8 cellular contexts compared by ENCODE assay signal in genomic region chr1:23530750-23531651, GRCh38. TPM values are rescaled to one million over a fixed set of nuclear protein-coding genes. Genes with fewer than 3 reads are reported as not detected.
DNase-seq lines count a peak whose midpoint lies in the region; ATAC-seq and TF ChIP-seq lines count a peak whose summit lies in the region.

Gene E2F2 (minus strand): TSS chr1:23531233. CDS start chr1:23530793, 440 bp downstream.

- peak within 1 kb of the TSS; percentile 74 for H2AFZ ChIP-seq in PC-9

- H3K27ac ChIP-seq in BLaER1 treated with 17β-estradiol and CSF1 and Interleukin-3, amounts not matched to agents 10 nM and 100 nM = peak within 1 kb of the TSS; percentile 15 to 99 (median 98); a peak in 21 of 22 replicates
- H3K27ac ChIP-seq in PC-9 (peak within 1 kb of the TSS; percentile 12; the same call in 1 of the 2 replicates), esophagus squamous epithelium (peak within 1 kb of the TSS; percentile 84 to 93 (median 89))

- no TSS peak for BruUV-seq in PC-9 (replicated peaks; lab: Mats Ljungman, UMichigan)

- TF ChIP-seq CTCF in PC-9 (conservative IDR thresholded peaks at IDR 0.05) (no peak; the same call in 1 of the 2 replicates), esophagus squamous epithelium (IDR thresholded peaks at IDR 0.05) (no peak)

- peaks cover 38% of the 10 kb centered on the region; the same call in 1 of the 2 replicates for H3F3A ChIP-seq in PC-9 (ENCODE audit: insufficient read depth, low read depth)

- in situ Hi-C loops in KBM-7 (cut with MboI; ENCODE audit: low pct_unique_long_range_greater_than_20kb, low sequenced_read_pairs) = no loop called here

- 0% methylated on average over 20 to 38 of the region's 88 CpGs for WGBS in esophagus squamous epithelium, 2 donors

- peaks cover 85 to 100% (median 94%) of the 10 kb centered on the region in 10 experiments for H3K4me1 ChIP-seq in BLaER1 treated with 17β-estradiol and CSF1 and Interleukin-3, amounts not matched to agents 10 nM and 100 nM
- H3K4me1 ChIP-seq in PC-9 (replicated peaks; ENCODE audit: insufficient read depth) (peaks cover 70% of the 10 kb centered on the region), esophagus squamous epithelium (peaks cover 60 to 99% (median 75%) of the 10 kb centered on the region in 3 donors)

- POLR2A ChIA-PET in PC-9 (lab: Charles Lee; ENCODE audit: unreplicated experiment) = interaction anchor here (0.5 to 0.6 kb wide), 3 partner anchors 25 to 149 kb away, joined by 3 to 5 read pairs (median 4); no protein-coding TSS in a partner anchor

- DNase-seq in KBM-7 (peak; percentile 96), PC-9 (peak; percentile 70 to 73), esophagus squamous epithelium (lab: John Stamatoyannopoulos, UW) (peak; percentile 45), naive B cell (peak; percentile 73)
- peak; percentile 72 for DNase-seq in activated T-cell treated with anti-CD3 and anti-CD28 coated beads, Interleukin-2, amount 50 U/mL, for 4 hours
- peak; percentile 54 to 80 for DNase-seq in stimulated activated effector memory CD8-positive, alpha-beta T cell treated with anti-CD3 and anti-CD28 coated beads, Interleukin-12 subunit alpha, Interleukin-12 subunit beta, amount 100 ng/mL, for 72 hours (ENCODE audit: low spot score in 2 of 2)

- H3K36me3 Mint-ChIP-seq in activated T-cell treated with anti-CD3 and anti-CD28 coated beads, Interleukin-2, amount 50 U/mL, for 4 hours (ENCODE audit: insufficient read depth) = no peaks in the 10 kb centered on the region
- H3K36me3 Mint-ChIP-seq in naive B cell = no peaks in the 10 kb centered on the region
- H3K36me3 Mint-ChIP-seq in stimulated activated effector memory CD8-positive, alpha-beta T cell treated with anti-CD3 and anti-CD28 coated beads, Interleukin-12 subunit alpha, Interleukin-12 subunit beta, amount 100 ng/mL, for 72 hours = peaks cover 27% of the 10 kb centered on the region

- no peaks in the 10 kb centered on the region for H3K27me3 ChIP-seq in BLaER1 treated with 17β-estradiol and CSF1 and Interleukin-3, amounts not matched to agents 10 nM and 100 nM
- no peaks in the 10 kb centered on the region for H3K27me3 ChIP-seq in PC-9 (ENCODE audit: insufficient read depth, low read depth)
- peaks cover 0 to 8% (median 0%) of the 10 kb centered on the region in 4 donors for H3K27me3 ChIP-seq in esophagus squamous epithelium

- H3K9me2 ChIP-seq in PC-9 (ENCODE audit: insufficient read depth) = no peaks in the 10 kb centered on the region

- peaks cover 0 to 23% (median 10%) of the 10 kb centered on the region in 11 experiments; a peak in 8 of 22 replicates for H4K20me1 ChIP-seq in BLaER1 treated with 17β-estradiol and CSF1 and Interleukin-3, amounts not matched to agents 10 nM and 100 nM
- H4K20me1 ChIP-seq in PC-9 (ENCODE audit: insufficient read depth) = no peaks in the 10 kb centered on the region; the same call in 1 of the 2 replicates

- H3K36me3 ChIP-seq in BLaER1 treated with 17β-estradiol and CSF1 and Interleukin-3, amounts not matched to agents 10 nM and 100 nM = peaks cover 0 to 20% (median 11%) of the 10 kb centered on the region in 11 experiments; a peak in 7 of 22 replicates
- no peaks in the 10 kb centered on the region for H3K36me3 ChIP-seq in PC-9 (ENCODE audit: low read depth)
- no peaks in the 10 kb centered on the region for H3K36me3 ChIP-seq in esophagus squamous epithelium

- peaks cover 78% of the 10 kb centered on the region for H3K4me1 Mint-ChIP-seq in activated T-cell treated with anti-CD3 and anti-CD28 coated beads, Interleukin-2, amount 50 U/mL, for 4 hours (ENCODE audit: low read depth)
- H3K4me1 Mint-ChIP-seq in naive B cell = peaks cover 56 to 78% (median 63%) of the 10 kb centered on the region in 3 donors
- peaks cover 70% of the 10 kb centered on the region for H3K4me1 Mint-ChIP-seq in stimulated activated effector memory CD8-positive, alpha-beta T cell treated with anti-CD3 and anti-CD28 coated beads, Interleukin-12 subunit alpha, Interleukin-12 subunit beta, amount 100 ng/mL, for 72 hours

- peak within 1 kb of the TSS; percentile 96 to 100 (median 98) for H3K4me2 ChIP-seq in BLaER1 treated with 17β-estradiol and CSF1 and Interleukin-3, amounts not matched to agents 10 nM and 100 nM
- H3K4me2 ChIP-seq in PC-9 = peak within 1 kb of the TSS; percentile 82

- CTCF ChIA-PET in PC-9 (lab: Charles Lee) = interaction anchor here (0.7 to 0.9 kb wide), 2 partner anchors 8 to 89 kb away, joined by 3 to 8 read pairs; no protein-coding TSS in a partner anchor

- no peaks in the 10 kb centered on the region for H3K27me3 Mint-ChIP-seq in activated T-cell treated with anti-CD3 and anti-CD28 coated beads, Interleukin-2, amount 50 U/mL, for 4 hours (ENCODE audit: low read depth)
- no peaks in the 10 kb centered on the region for H3K27me3 Mint-ChIP-seq in naive B cell

- intact Hi-C loops in PC-9 (cut with micrococcal nuclease; ENCODE audit: unreplicated experiment) (loop anchor here (2.0 to 10.0 kb wide), 3 partner anchors 78 to 334 kb away; partner anchors contain the start of gene ZNF436), esophagus squamous epithelium (cut with DNase I) (no loop called here)

- H3K79me2 ChIP-seq in PC-9 (ENCODE audit: low read depth) = peaks cover 26% of the 10 kb centered on the region; the same call in 1 of the 2 replicates

- peak within 1 kb of the TSS; percentile 79 to 99 (median 97) for H3K9ac ChIP-seq in BLaER1 treated with 17β-estradiol and CSF1 and Interleukin-3, amounts not matched to agents 10 nM and 100 nM

- ATAC-seq in GM19328 (IDR thresholded peaks at IDR 0.05; ENCODE audit: unreplicated experiment) = peak; percentile 44
- ATAC-seq in activated T-cell treated with anti-CD3 and anti-CD28 coated beads, Interleukin-2, amount 50 U/mL, for 4 hours = peak; percentile 73 to 76
- peak; percentile 91 to 92 for ATAC-seq in naive B cell (ENCODE audit: low read depth in 2 of 2)
- ATAC-seq in stimulated activated effector memory CD8-positive, alpha-beta T cell treated with anti-CD3 and anti-CD28 coated beads, Interleukin-12 subunit alpha, Interleukin-12 subunit beta, amount 100 ng/mL, for 72 hours = peak; percentile 77

- H3K27ac Mint-ChIP-seq in naive B cell = peak within 1 kb of the TSS in 4 of 6 donors; percentile 21 to 67 (median 42)
- H3K27ac Mint-ChIP-seq in stimulated activated effector memory CD8-positive, alpha-beta T cell treated with anti-CD3 and anti-CD28 coated beads, Interleukin-12 subunit alpha, Interleukin-12 subunit beta, amount 100 ng/mL, for 72 hours = peak within 1 kb of the TSS; percentile 92

- peak within 1 kb of the TSS; percentile 84 for H3K4me3 Mint-ChIP-seq in activated T-cell treated with anti-CD3 and anti-CD28 coated beads, Interleukin-2, amount 50 U/mL, for 4 hours
- H3K4me3 Mint-ChIP-seq in naive B cell = peak within 1 kb of the TSS; percentile 70 to 96 (median 88)
- peak within 1 kb of the TSS; percentile 83 for H3K4me3 Mint-ChIP-seq in stimulated activated effector memory CD8-positive, alpha-beta T cell treated with anti-CD3 and anti-CD28 coated beads, Interleukin-12 subunit alpha, Interleukin-12 subunit beta, amount 100 ng/mL, for 72 hours

- H3K9me3 ChIP-seq in BLaER1 treated with 17β-estradiol and CSF1 and Interleukin-3, amounts not matched to agents 10 nM and 100 nM (replicated peaks in 1 of 11) = no peaks in the 10 kb centered on the region
- H3K9me3 ChIP-seq in PC-9 (ENCODE audit: insufficient read depth, low read depth) (no peaks in the 10 kb centered on the region), esophagus squamous epithelium (no peaks in the 10 kb centered on the region)

- H3K9me3 Mint-ChIP-seq in activated T-cell treated with anti-CD3 and anti-CD28 coated beads, Interleukin-2, amount 50 U/mL, for 4 hours = no peaks in the 10 kb centered on the region
- no peaks in the 10 kb centered on the region for H3K9me3 Mint-ChIP-seq in naive B cell
- no peaks in the 10 kb centered on the region for H3K9me3 Mint-ChIP-seq in stimulated activated effector memory CD8-positive, alpha-beta T cell treated with anti-CD3 and anti-CD28 coated beads, Interleukin-12 subunit alpha, Interleukin-12 subunit beta, amount 100 ng/mL, for 72 hours

- peak in 2 of 4 donors; percentile 53 to 68 for TF ChIP-seq POLR2A in esophagus squamous epithelium (IDR thresholded peaks at IDR 0.05)

- peak within 1 kb of the TSS; percentile 62 to 95 (median 88) for H3K4me3 ChIP-seq in BLaER1 treated with 17β-estradiol and CSF1 and Interleukin-3, amounts not matched to agents 10 nM and 100 nM
- peak within 1 kb of the TSS; percentile 65 for H3K4me3 ChIP-seq in PC-9
- peak within 1 kb of the TSS; percentile 45 to 78 (median 65) for H3K4me3 ChIP-seq in esophagus squamous epithelium

RNA-seq across cellular contexts. Expression of gene E2F2, which starts in this region (rescaled TPM):
- total RNA-seq in PC-9 (2021) = 7.6 and 9.0 TPM in 2 replicates
- 1 to 10 TPM; 5.5 to 9.3 (median 7.2) TPM for total RNA-seq in activated T-cell treated with anti-CD3 and anti-CD28 coated beads, Interleukin-2, amount 50 U/mL, for 4 hours
- total RNA-seq in esophagus squamous epithelium = 10 to 100 TPM; 10.1 to 16.9 (median 11.8) TPM
- 1 to 10 TPM in 2 of 6 donors, under 1 TPM in 4; 0.06 to 1.7 (median 0.46) TPM for polyA plus RNA-seq in naive B cell (ENCODE audit: low read depth in 6 of 6)

Comparison
In these comparisons a context has a peak if more than half of its experiments do, and no peak if none do; other contexts are left out.
1. Peak in every context shown above with its lines: DNase-seq, ATAC-seq, H3K4me3 ChIP-seq and H3K27ac ChIP-seq.
2. H3K27ac ChIP-seq: peak in every context shown above with its lines; median percentile 98 in BLaER1 treated with 17β-estradiol and CSF1 and Interleukin-3, amounts not matched to agents 10 nM and 100 nM; 89 in esophagus squamous epithelium; 12 in PC-9.
3. DNase-seq: peak in every context shown above with its lines; median percentile 96 in KBM-7; 73 in naive B cell; 72 in activated T-cell treated with anti-CD3 and anti-CD28 coated beads, Interleukin-2, amount 50 U/mL, for 4 hours; 72 in PC-9; 67 in stimulated activated effector memory CD8-positive, alpha-beta T cell treated with anti-CD3 and anti-CD28 coated beads, Interleukin-12 subunit alpha, Interleukin-12 subunit beta, amount 100 ng/mL, for 72 hours; 45 in esophagus squamous epithelium.